In genomic region chr15:95698971-95699370, GRCh38 we compare ENCODE assay signal across 14 cellular contexts.
DNase-seq lines count a peak whose midpoint lies in the region; TF ChIP-seq lines count a peak whose summit lies in the region.
"Had no signal": no experiment of that assay in that cellular context is flagged by ENCODE, and none has a peak within 500 bp of the region (broad histone marks: within the 10 kb centered on the region; RNA-seq: fewer than 3 reads in every experiment).

No MANE protein-coding gene starts in this region.

- no peak for TF ChIP-seq EP300 in ovary (IDR thresholded peaks at IDR 0.05)

- WGBS in GM23248 (ENCODE audit: low coverage in 1 of 2, low lambda C conversion rate in 2 of 2, missing lambda C conversion rate in 2 of 2), 2 experiments: 3 to 25% methylated on average over 2 of the region's 2 CpGs
- WGBS in ovary, 3 donors: 88 to 95% (median 93%) methylated on average over 2 of the region's 2 CpGs

- H3K79me2 ChIP-seq in GM23248 (ENCODE audit: insufficient read depth): no peaks in the 10 kb centered on the region

- CTCF ChIA-PET in BJ (lab: Yijun Ruan, JAX): no interaction called here

- H3K4me1 ChIP-seq in GM23248 (ENCODE audit: insufficient read depth) (peaks cover 11% of the 10 kb centered on the region), ovary (ENCODE audit: insufficient read depth) (no peaks in the 10 kb centered on the region)
- H3K4me1 ChIP-seq: BLaER1 treated with 17β-estradiol and CSF1 and Interleukin-3, amounts not matched to agents 10 nM and 100 nM had no signal

- H3K9ac ChIP-seq in GM23248: no peak overlapping the region
- H3K9ac ChIP-seq: BLaER1 treated with 17β-estradiol and CSF1 and Interleukin-3, amounts not matched to agents 10 nM and 100 nM had no signal

- POLR2A ChIA-PET in BJ (lab: Charles Lee): no interaction called here

- TF ChIP-seq CTCF in BJ (IDR thresholded peaks at IDR 0.05; ENCODE audit: insufficient read depth, low read depth, low read length) (no peak), ovary (IDR thresholded peaks at IDR 0.05) (no peak)

- DNase-seq in BJ (ENCODE audit: low read depth): peak; percentile 24
- peak; percentile 54 for DNase-seq in GM23248
- DNase-seq in fibroblast of gingiva (ENCODE audit: low read depth): peak; percentile 33
- no peak for DNase-seq in activated T-cell treated with anti-CD3 and anti-CD28 coated beads for 4 hours
- no peak for DNase-seq in NCI-H69 (lab: John Stamatoyannopoulos, UW)
- DNase-seq in activated CD8-positive, alpha-beta memory T cell treated with anti-CD3 and anti-CD28 coated beads, Interleukin-2, amount 50 U/mL, for 4 hours: no peak
- no peak for DNase-seq in ovary
- DNase-seq: AML-193; Calu3; CD4-positive, CD25-positive, alpha-beta regulatory T cell; DMS 273 treated with DMSO at 0.1 percent for 48 hours; GDM1; KBM-7 had no signal

- no peaks in the 10 kb centered on the region for H3K36me3 ChIP-seq in BJ (ENCODE audit: control insufficient read depth, insufficient read depth, low read length)
- H3K36me3 ChIP-seq in GM23248 (ENCODE audit: low read depth): no peaks in the 10 kb centered on the region
- H3K36me3 ChIP-seq in ovary: no peaks in the 10 kb centered on the region
- H3K36me3 ChIP-seq: BLaER1 treated with 17β-estradiol and CSF1 and Interleukin-3, amounts not matched to agents 10 nM and 100 nM had no signal

- no peaks in the 10 kb centered on the region for H3F3A ChIP-seq in GM23248 (ENCODE audit: insufficient read depth)

- TF ChIP-seq POLR2A in ovary (IDR thresholded peaks at IDR 0.05): no peak

- H3K27me3 ChIP-seq in BJ (ENCODE audit: control insufficient read depth, insufficient read depth, low read length) (no peaks in the 10 kb centered on the region), GM23248 (replicated peaks; ENCODE audit: insufficient read depth) (no peaks in the 10 kb centered on the region), ovary (no peaks in the 10 kb centered on the region)
- H3K27me3 ChIP-seq: BLaER1 treated with 17β-estradiol and CSF1 and Interleukin-3, amounts not matched to agents 10 nM and 100 nM had no signal

- H2AFZ ChIP-seq in GM23248: no peak overlapping the region

- no peaks in the 10 kb centered on the region for H3K9me2 ChIP-seq in GM23248 (ENCODE audit: insufficient read depth)

- peak overlapping the region; percentile 13 for H3K4me2 ChIP-seq in GM23248 (ENCODE audit: unreplicated experiment)
- H3K4me2 ChIP-seq: BLaER1 treated with 17β-estradiol and CSF1 and Interleukin-3, amounts not matched to agents 10 nM and 100 nM had no signal

- H3K9me3 ChIP-seq in GM23248 (ENCODE audit: low read depth) (peaks cover 20% of the 10 kb centered on the region), ovary (no peaks in the 10 kb centered on the region)

- in situ Hi-C loops in GM23248 (cut with MboI): no loop called here

- intact Hi-C loops in ovary (cut with DNase I): no loop called here

- no peaks in the 10 kb centered on the region for H4K20me1 ChIP-seq in GM23248 (ENCODE audit: insufficient read depth)
- H4K20me1 ChIP-seq: BLaER1 treated with 17β-estradiol and CSF1 and Interleukin-3, amounts not matched to agents 10 nM and 100 nM had no signal

- H3K27ac ChIP-seq in GM23248: no peak overlapping the region
- no peak overlapping the region for H3K27ac ChIP-seq in ovary
- H3K27ac ChIP-seq: BLaER1 treated with 17β-estradiol and CSF1 and Interleukin-3, amounts not matched to agents 10 nM and 100 nM had no signal

- H3K4me3 ChIP-seq in BJ (ENCODE audit: low read depth, low read length) (no peak overlapping the region), GM23248 (no peak overlapping the region), ovary (no peak overlapping the region)
- H3K4me3 ChIP-seq: BLaER1 treated with 17β-estradiol and CSF1 and Interleukin-3, amounts not matched to agents 10 nM and 100 nM had no signal

Comparison
In these comparisons a context has a peak if more than half of its experiments do, and no peak if none do; other contexts are left out.
1. DNase-seq: peak in BJ (single experiment), GM23248 (single experiment) and fibroblast of gingiva (single experiment); none in activated T-cell treated with anti-CD3 and anti-CD28 coated beads for 4 hours (single experiment), NCI-H69 (single experiment), activated CD8-positive, alpha-beta memory T cell treated with anti-CD3 and anti-CD28 coated beads, Interleukin-2, amount 50 U/mL, for 4 hours (single experiment) and ovary (0 of 5).